In genomic region chr7:114976666-114977065, GRCh38 we compare ENCODE assay signal across 15 cellular contexts. TPM values are rescaled to one million over a fixed set of nuclear protein-coding genes. Genes with fewer than 3 reads are reported as not detected.
DNase-seq lines count a peak whose midpoint lies in the region; ATAC-seq and TF ChIP-seq lines count a peak whose summit lies in the region.
"Had no signal": no experiment of that assay in that cellular context is flagged by ENCODE, and none has a peak within 500 bp of the region (broad histone marks: within the 10 kb centered on the region; RNA-seq: fewer than 3 reads in every experiment).

No MANE protein-coding gene starts in this region.

- ATAC-seq in GM18858 (IDR thresholded peaks at IDR 0.05; ENCODE audit: unreplicated experiment), result no peak
- ATAC-seq: HCT116 had no signal

- TF ChIP-seq CTCF in fibroblast of villous mesenchyme (IDR thresholded peaks at IDR 0.05; ENCODE audit: insufficient read depth, low read depth, low read length), result no peak

- DNase-seq in NCI-H345 (lab: John Stamatoyannopoulos, UW), result peak; percentile 0
- no peak for DNase-seq in NCI-H345 treated with DMSO at 0.1 percent for 48 hours (lab: John Stamatoyannopoulos, UW; ENCODE audit: unreplicated experiment)
- peak; percentile 79 for DNase-seq in amniotic epithelial cell (ENCODE audit: low read depth)
- peak; percentile 32 for DNase-seq in fibroblast of villous mesenchyme (ENCODE audit: low read depth)
- DNase-seq in NCI-H524 (lab: John Stamatoyannopoulos, UW), result no peak
- no peak for DNase-seq in DMS 273 treated with DMSO at 0.1 percent for 48 hours (lab: John Stamatoyannopoulos, UW)
- DNase-seq in KG1 (lab: John Stamatoyannopoulos, UW), result no peak
- DNase-seq: CD4-positive, alpha-beta T cell; NCI-H1417; NCI-H1930; NCI-H446 treated with DMSO at 0.1 percent for 48 hours; NCI-H748 treated with DMSO at 0.1 percent for 48 hours; SK-N-SH had no signal

- no peak overlapping the region for H3K4me3 ChIP-seq in fibroblast of villous mesenchyme (ENCODE audit: low read depth, low read length)

RNA-seq across cellular contexts. Expression of gene MDFIC, which starts 54.8 kb away (rescaled TPM):
- 28.3 and 39.3 TPM in 2 replicates for total RNA-seq in fibroblast of villous mesenchyme

Comparison
In these comparisons a context has a peak if more than half of its experiments do, and no peak if none do; other contexts are left out.
1. DNase-seq: peak in NCI-H345 (single experiment), amniotic epithelial cell (single experiment) and fibroblast of villous mesenchyme (single experiment); none in NCI-H345 treated with DMSO at 0.1 percent for 48 hours (single experiment), NCI-H524 (0 of 2), DMS 273 treated with DMSO at 0.1 percent for 48 hours (single experiment) and KG1 (single experiment).